In the genomic region with DNA sequence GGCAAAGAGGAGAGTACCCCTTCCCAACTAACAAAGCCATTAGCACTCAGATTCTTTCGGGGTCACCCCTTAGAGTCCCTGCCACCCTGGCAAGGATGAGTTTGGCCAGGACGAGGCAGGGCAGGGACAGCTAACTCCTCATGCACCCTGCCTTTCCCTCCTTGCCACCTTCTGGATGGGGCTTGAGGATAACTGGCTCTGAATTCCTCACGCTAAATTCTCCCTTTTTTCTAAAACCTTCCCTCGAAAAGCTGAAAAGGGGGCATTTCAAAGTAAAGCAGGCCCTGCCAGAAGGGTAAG, we compare ENCODE assay signal across 10 cellular contexts. TPM values are rescaled to one million over a fixed set of nuclear protein-coding genes. Genes with fewer than 3 reads are reported as not detected.
DNase-seq lines count a peak whose midpoint lies in the region; ATAC-seq and TF ChIP-seq lines count a peak whose summit lies in the region.
"Had no signal": no experiment of that assay in that cellular context is flagged by ENCODE, and none has a peak within 500 bp of the region (broad histone marks: within the 10 kb centered on the region; RNA-seq: fewer than 3 reads in every experiment).

No MANE protein-coding gene starts in this region.

- no peak for DNase-seq in CD4-positive, CD25-positive, alpha-beta regulatory T cell
- no peak for DNase-seq in progenitor cell of endocrine pancreas (ENCODE audit: low spot score, unreplicated experiment)
- no peak for DNase-seq in left colon
- DNase-seq in NK-92 treated with Interleukin-12 subunit alpha and Interleukin-12 subunit beta, amount 100 ng/mL, for 24 hours (lab: John Stamatoyannopoulos, UW), result no peak
- DNase-seq in NOMO-1 treated with dmso at 0.1 percent for 144 hours (lab: John Stamatoyannopoulos, UW; ENCODE audit: unreplicated experiment), result no peak
- DNase-seq: activated CD4-positive, CD25-positive, alpha-beta regulatory T cell had no signal

- TF ChIP-seq CTCF in progenitor cell of endocrine pancreas (IDR thresholded peaks at IDR 0.05; ENCODE audit: unreplicated experiment), result no peak

- intact Hi-C loops in left colon (cut with DNase I, micrococcal nuclease), result no loop called here

- peaks cover 10 to 74% (median 47%) of the 10 kb centered on the region in 4 donors for H3K4me1 Mint-ChIP-seq in CD4-positive, CD25-positive, alpha-beta regulatory T cell
- H3K4me1 Mint-ChIP-seq in progenitor cell of endocrine pancreas (ENCODE audit: low read depth), result peaks cover 40% of the 10 kb centered on the region

- ATAC-seq in CD4-positive, CD25-positive, alpha-beta regulatory T cell (ENCODE audit: low read depth in 2 of 2), result no peak
- ATAC-seq in SK-N-SH treated with all-trans-retinoic acid at 6 μM for 48 hours (peak; percentile 8; the same call in 2 of the 3 replicates), left colon (no peak), GM19455 (IDR thresholded peaks at IDR 0.05; ENCODE audit: unreplicated experiment) (no peak)

- peak overlapping the region; percentile 93 for H3K27ac ChIP-seq in CD4-positive, CD25-positive, alpha-beta regulatory T cell (ENCODE audit: insufficient read depth, low read length, poor library complexity, severe bottlenecking)
- peak overlapping the region; percentile 91 to 92 for H3K27ac ChIP-seq in esophagus (ENCODE audit: low read depth in 2 of 2, low read length in 1 of 2)
- H3K27ac ChIP-seq: HL-60 had no signal

- peaks cover 51% of the 10 kb centered on the region for H3K4me1 ChIP-seq in CD4-positive, CD25-positive, alpha-beta regulatory T cell (ENCODE audit: control insufficient read depth, insufficient read depth, low read length, poor library complexity, severe bottlenecking)
- H3K4me1 ChIP-seq in esophagus (ENCODE audit: control insufficient read depth in 2 of 2, insufficient read depth in 2 of 2, low read length in 1 of 2), result peaks cover 10 to 37% of the 10 kb centered on the region in 2 donors

- peak overlapping the region; percentile 83 to 87 (median 84) for H3K4me3 Mint-ChIP-seq in CD4-positive, CD25-positive, alpha-beta regulatory T cell
- H3K4me3 Mint-ChIP-seq in progenitor cell of endocrine pancreas (ENCODE audit: low read depth), result peak overlapping the region; percentile 56

- peak overlapping the region; percentile 64 to 92 (median 79) for H3K27ac Mint-ChIP-seq in CD4-positive, CD25-positive, alpha-beta regulatory T cell
- no peak overlapping the region for H3K27ac Mint-ChIP-seq in progenitor cell of endocrine pancreas

- no peaks in the 10 kb centered on the region for H3K9me3 Mint-ChIP-seq in CD4-positive, CD25-positive, alpha-beta regulatory T cell
- H3K9me3 Mint-ChIP-seq in progenitor cell of endocrine pancreas (ENCODE audit: low read depth), result no peaks in the 10 kb centered on the region

- no peaks in the 10 kb centered on the region for H3K9me3 ChIP-seq in CD4-positive, CD25-positive, alpha-beta regulatory T cell (ENCODE audit: control insufficient read depth in 2 of 2, low read length in 2 of 2)
- no peaks in the 10 kb centered on the region for H3K9me3 ChIP-seq in esophagus (ENCODE audit: control insufficient read depth in 2 of 2, insufficient read depth in 1 of 2, low read depth in 1 of 2, low read length in 1 of 2)

- H3K36me3 ChIP-seq in CD4-positive, CD25-positive, alpha-beta regulatory T cell (ENCODE audit: control insufficient read depth, insufficient read depth, low read length), result no peaks in the 10 kb centered on the region
- H3K36me3 ChIP-seq in esophagus (ENCODE audit: control insufficient read depth in 2 of 2, insufficient read depth in 2 of 2, low read length in 1 of 2), result peaks cover 0 to 9% of the 10 kb centered on the region in 2 donors

- peak overlapping the region; percentile 31 for H3K4me3 ChIP-seq in CD4-positive, CD25-positive, alpha-beta regulatory T cell (ENCODE audit: low read depth, low read length)
- H3K4me3 ChIP-seq in esophagus (ENCODE audit: low read depth in 1 of 2, low read length in 2 of 2), result no peak overlapping the region

- 42 to 48% methylated on average over 4 of the region's 4 CpGs for WGBS in esophagus, 2 donors

- H3K27me3 ChIP-seq in CD4-positive, CD25-positive, alpha-beta regulatory T cell (ENCODE audit: control insufficient read depth, insufficient read depth, low read length), result no peaks in the 10 kb centered on the region
- H3K27me3 ChIP-seq in esophagus (ENCODE audit: control insufficient read depth in 1 of 2, insufficient read depth in 2 of 2, low read length in 2 of 2), result no peaks in the 10 kb centered on the region

- H3K36me3 Mint-ChIP-seq in CD4-positive, CD25-positive, alpha-beta regulatory T cell, result peaks cover 4% of the 10 kb centered on the region
- no peaks in the 10 kb centered on the region for H3K36me3 Mint-ChIP-seq in progenitor cell of endocrine pancreas (ENCODE audit: insufficient read depth)

- no peaks in the 10 kb centered on the region for H3K27me3 Mint-ChIP-seq in CD4-positive, CD25-positive, alpha-beta regulatory T cell
- H3K27me3 Mint-ChIP-seq in progenitor cell of endocrine pancreas, result peaks cover 39% of the 10 kb centered on the region

TF ChIP-seq in SK-N-SH treated with all-trans-retinoic acid at 6 μM for 48 hours, 23 proteins besides CTCF, POLR2A, EP300 and RAD21 (continues in another document):
- TF ChIP-seq, protein P1, sequence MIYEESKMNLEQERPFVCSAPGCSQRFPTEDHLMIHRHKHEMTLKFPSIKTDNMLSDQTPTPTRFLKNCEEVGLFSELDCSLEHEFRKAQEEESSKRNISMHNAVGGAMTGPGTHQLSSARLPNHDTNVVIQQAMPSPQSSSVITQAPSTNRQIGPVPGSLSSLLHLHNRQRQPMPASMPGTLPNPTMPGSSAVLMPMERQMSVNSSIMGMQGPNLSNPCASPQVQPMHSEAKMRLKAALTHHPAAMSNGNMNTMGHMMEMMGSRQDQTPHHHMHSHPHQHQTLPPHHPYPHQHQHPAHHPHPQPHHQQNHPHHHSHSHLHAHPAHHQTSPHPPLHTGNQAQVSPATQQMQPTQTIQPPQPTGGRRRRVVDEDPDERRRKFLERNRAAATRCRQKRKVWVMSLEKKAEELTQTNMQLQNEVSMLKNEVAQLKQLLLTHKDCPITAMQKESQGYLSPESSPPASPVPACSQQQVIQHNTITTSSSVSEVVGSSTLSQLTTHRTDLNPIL (CRISPR knock-in tag; IDR thresholded peaks at IDR 0.05; ENCODE audit: low read depth), result no peak
- no peak for TF ChIP-seq CSDC2 (CRISPR knock-in tag; IDR thresholded peaks at IDR 0.05)
- no peak for TF ChIP-seq TOX (CRISPR knock-in tag; IDR thresholded peaks at IDR 0.05; ENCODE audit: borderline replicate concordance)
- no peak for TF ChIP-seq ARNTL (CRISPR knock-in tag; IDR thresholded peaks at IDR 0.05; ENCODE audit: borderline replicate concordance, low read depth)
- no peak for TF ChIP-seq BACH2 (CRISPR knock-in tag; IDR thresholded peaks at IDR 0.05; ENCODE audit: borderline replicate concordance)
- TF ChIP-seq ZNF8 (CRISPR knock-in tag; IDR thresholded peaks at IDR 0.05), result no peak
- TF ChIP-seq ESRRG (CRISPR knock-in tag; IDR thresholded peaks at IDR 0.05), result no peak
- no peak for TF ChIP-seq OSR1 (CRISPR knock-in tag; IDR thresholded peaks at IDR 0.05)
- no peak for TF ChIP-seq ZFP3 (CRISPR knock-in tag; IDR thresholded peaks at IDR 0.05)
- no peak for TF ChIP-seq TCF4 (CRISPR knock-in tag; IDR thresholded peaks at IDR 0.05; ENCODE audit: borderline replicate concordance)
- no peak for TF ChIP-seq ISL1 (CRISPR knock-in tag; IDR thresholded peaks at IDR 0.05)
- TF ChIP-seq, protein P2, sequence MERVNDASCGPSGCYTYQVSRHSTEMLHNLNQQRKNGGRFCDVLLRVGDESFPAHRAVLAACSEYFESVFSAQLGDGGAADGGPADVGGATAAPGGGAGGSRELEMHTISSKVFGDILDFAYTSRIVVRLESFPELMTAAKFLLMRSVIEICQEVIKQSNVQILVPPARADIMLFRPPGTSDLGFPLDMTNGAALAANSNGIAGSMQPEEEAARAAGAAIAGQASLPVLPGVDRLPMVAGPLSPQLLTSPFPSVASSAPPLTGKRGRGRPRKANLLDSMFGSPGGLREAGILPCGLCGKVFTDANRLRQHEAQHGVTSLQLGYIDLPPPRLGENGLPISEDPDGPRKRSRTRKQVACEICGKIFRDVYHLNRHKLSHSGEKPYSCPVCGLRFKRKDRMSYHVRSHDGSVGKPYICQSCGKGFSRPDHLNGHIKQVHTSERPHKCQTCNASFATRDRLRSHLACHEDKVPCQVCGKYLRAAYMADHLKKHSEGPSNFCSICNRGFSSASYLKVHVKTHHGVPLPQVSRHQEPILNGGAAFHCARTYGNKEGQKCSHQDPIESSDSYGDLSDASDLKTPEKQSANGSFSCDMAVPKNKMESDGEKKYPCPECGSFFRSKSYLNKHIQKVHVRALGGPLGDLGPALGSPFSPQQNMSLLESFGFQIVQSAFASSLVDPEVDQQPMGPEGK (CRISPR knock-in tag; IDR thresholded peaks at IDR 0.05; ENCODE audit: borderline replicate concordance), result no peak
- no peak for TF ChIP-seq RARB (CRISPR knock-in tag; IDR thresholded peaks at IDR 0.05)
- no peak for TF ChIP-seq ZNF70 (CRISPR knock-in tag; IDR thresholded peaks at IDR 0.05)
- TF ChIP-seq PPARA (CRISPR knock-in tag; IDR thresholded peaks at IDR 0.05; ENCODE audit: borderline replicate concordance), result no peak
- TF ChIP-seq ZNF565 (CRISPR knock-in tag; conservative IDR thresholded peaks at IDR 0.05; ENCODE audit: low read depth), result no peak

RNA-seq across cellular contexts. Expression of a gene that starts 9.1 kb away (rescaled TPM):
- 16.8 TPM for total RNA-seq in CD4-positive, CD25-positive, alpha-beta regulatory T cell
- 1 to 10 TPM; 1.5 to 5.1 (median 2.4) TPM for polyA plus RNA-seq in CD4-positive, CD25-positive, alpha-beta regulatory T cell
- 100 to 1,000 TPM in 1 of 2 donors, 10 to 100 TPM in 1; 84.8 to 104 TPM for polyA plus RNA-seq in esophagus
- 4.9 and 5.2 TPM in 2 replicates for total RNA-seq in progenitor cell of endocrine pancreas
- 10 to 100 TPM; 10.2 to 12.3 TPM for total RNA-seq in left colon

RNA-seq across cellular contexts. Expression of a gene that starts 15.9 kb away (rescaled TPM):
- 297 TPM for total RNA-seq in CD4-positive, CD25-positive, alpha-beta regulatory T cell
- 100 to 1,000 TPM; 279 to 382 (median 330) TPM for polyA plus RNA-seq in CD4-positive, CD25-positive, alpha-beta regulatory T cell
- 1 to 10 TPM; 7.5 to 8.0 TPM for polyA plus RNA-seq in esophagus
- total RNA-seq in progenitor cell of endocrine pancreas (0.29 and 0.93 TPM in 2 replicates), left colon (1 to 10 TPM; 4.6 to 9.1 TPM)

RNA-seq across cellular contexts. Expression of a gene that starts 42.2 kb away (rescaled TPM):
- 68.0 TPM for total RNA-seq in CD4-positive, CD25-positive, alpha-beta regulatory T cell
- polyA plus RNA-seq in CD4-positive, CD25-positive, alpha-beta regulatory T cell, result 1 to 10 TPM; 1.2 to 2.3 (median 1.6) TPM
- 10 to 100 TPM; 25.6 to 63.7 TPM for polyA plus RNA-seq in esophagus
- 58.6 and 59.0 TPM in 2 replicates for total RNA-seq in progenitor cell of endocrine pancreas
- 10 to 100 TPM; 22.8 to 28.7 TPM for total RNA-seq in left colon

RNA-seq across cellular contexts. Expression of a gene that starts 42.4 kb away (rescaled TPM):
- 32.6 TPM for total RNA-seq in CD4-positive, CD25-positive, alpha-beta regulatory T cell
- 1 to 10 TPM; 2.3 to 3.1 (median 2.7) TPM for polyA plus RNA-seq in CD4-positive, CD25-positive, alpha-beta regulatory T cell
- polyA plus RNA-seq in esophagus, result 1 to 10 TPM; 4.7 to 5.3 TPM
- 75.7 and 78.8 TPM in 2 replicates for total RNA-seq in progenitor cell of endocrine pancreas
- total RNA-seq in left colon, result 10 to 100 TPM; 28.7 to 32.7 TPM

RNA-seq across cellular contexts. Expression of a gene that starts 45.1 kb away (rescaled TPM):
- 2.7 TPM for total RNA-seq in CD4-positive, CD25-positive, alpha-beta regulatory T cell
- polyA plus RNA-seq in CD4-positive, CD25-positive, alpha-beta regulatory T cell, result under 1 TPM in 3 of 4 donors, not detected in 1; 0.05 to 0.24 (median 0.11) TPM
- polyA plus RNA-seq in esophagus, result 10 to 100 TPM; 43.8 to 66.1 TPM
- total RNA-seq in progenitor cell of endocrine pancreas (24.3 and 27.1 TPM in 2 replicates), left colon (1 to 10 TPM; 3.3 to 9.6 TPM)

Comparison
In these comparisons a context has a peak if more than half of its experiments do, and no peak if none do; other contexts are left out.
1. RNA of a gene that starts 15.9 kb away (total RNA-seq): 297 TPM in CD4-positive, CD25-positive, alpha-beta regulatory T cell (single experiment); 4.6 to 9.1 TPM in left colon and 0.29 to 0.93 TPM in progenitor cell of endocrine pancreas; every median in the first group is over 10 times any median in the second.